In the genomic region with DNA sequence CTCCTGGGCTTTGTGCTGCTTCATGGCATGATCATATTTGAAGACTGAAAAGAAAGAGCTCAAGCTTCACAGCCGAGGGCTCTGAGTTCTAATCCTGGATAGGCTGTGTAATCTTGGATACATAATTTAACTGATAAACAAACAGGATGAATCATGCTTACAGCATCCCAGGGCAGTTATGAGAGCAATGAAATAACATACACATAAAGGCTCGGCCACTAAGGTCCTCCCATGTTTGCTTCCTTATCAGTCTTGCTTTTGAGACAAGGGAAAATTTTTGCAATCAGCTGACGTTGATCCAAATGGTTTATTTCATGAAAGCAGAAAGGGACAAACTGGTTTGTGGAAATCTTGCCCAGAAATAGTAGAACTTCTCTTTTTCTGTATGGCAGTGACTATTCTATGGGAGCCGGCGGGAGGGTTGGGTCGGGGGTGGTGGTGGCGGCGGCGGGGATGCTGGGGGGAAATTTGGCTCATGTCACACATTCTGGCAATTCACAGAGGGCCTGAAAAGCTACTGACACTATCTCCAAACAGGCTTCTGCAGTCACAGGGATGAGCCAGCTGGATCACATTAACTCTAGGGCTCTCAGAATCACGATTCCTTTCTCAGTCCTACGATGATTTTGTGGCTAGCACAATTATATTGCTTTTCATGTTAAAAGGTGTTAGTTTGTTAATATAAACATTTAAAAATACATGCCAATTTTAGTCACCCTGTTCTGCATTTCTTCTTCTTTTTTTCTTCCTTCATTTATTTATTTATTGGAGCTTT, we compare ENCODE assay signal across 20 cellular contexts.
"Had no signal": no experiment of that assay in that cellular context is flagged by ENCODE, and none has a peak within 500 bp of the region (broad histone marks: within the 10 kb centered on the region; RNA-seq: fewer than 3 reads in every experiment).

No MANE protein-coding gene starts in this region.

- H3K4me1 Mint-ChIP-seq: natural killer cell had no signal

- H3K4me3 ChIP-seq: colonic mucosa, esophagus squamous epithelium, right atrium auricular region, sigmoid colon, skin epidermis, stomach, thoracic aorta, transverse colon had no signal

- ATAC-seq: foreskin keratinocyte, left lobe of liver, natural killer cell had no signal

- H3K36me3 ChIP-seq: colonic mucosa, esophagus squamous epithelium, right atrium auricular region, sigmoid colon, stomach, thoracic aorta, transverse colon had no signal

- DNase-seq: colonic mucosa; dermis blood vessel endothelial cell; esophagus squamous epithelium; foreskin keratinocyte; hippocampal formation; kidney glomerular epithelial cell; mammary epithelial cell; natural killer cell; posterior cingulate gyrus; sigmoid colon; stimulated activated CD4-positive, alpha-beta T cell treated with anti-CD3 and anti-CD28 coated beads, Interleukin-12 subunit alpha, Interleukin-12 subunit beta, amount 100 ng/mL, for 4 hours; stimulated activated naive CD4-positive, alpha-beta T cell; stomach; substantia nigra; transverse colon had no signal

- H3K36me3 Mint-ChIP-seq: natural killer cell had no signal

- H3K27ac Mint-ChIP-seq: natural killer cell had no signal

- H3K4me3 Mint-ChIP-seq: natural killer cell, neural crest cell had no signal

- H3K4me1 ChIP-seq: colonic mucosa, esophagus squamous epithelium, right atrium auricular region, sigmoid colon, transverse colon had no signal

- H3K9me3 ChIP-seq: colonic mucosa, esophagus squamous epithelium, right atrium auricular region, sigmoid colon, stomach, thoracic aorta, transverse colon had no signal

- H3K9me3 Mint-ChIP-seq: natural killer cell, neural crest cell had no signal
